ENCODE assay signal across 30 cellular contexts in the genomic region with DNA sequence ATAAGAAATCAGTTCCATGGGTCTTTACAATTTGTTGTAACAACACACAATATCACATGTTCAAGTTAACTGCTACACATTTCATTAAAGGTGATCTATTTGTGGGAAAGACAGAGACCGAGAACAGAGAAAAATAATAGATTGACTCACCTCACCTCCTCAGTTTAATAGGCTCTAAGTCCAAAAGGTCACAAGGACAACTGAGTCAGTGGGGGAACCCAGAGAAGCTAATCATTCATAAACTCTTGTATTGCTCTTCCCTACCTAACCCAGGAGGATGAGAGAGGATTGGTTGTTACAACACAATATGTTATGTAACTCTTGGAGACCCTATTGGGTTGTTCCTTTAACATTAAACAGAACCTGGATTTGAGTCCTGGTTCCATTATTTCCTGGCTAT.
"Had no signal": no experiment of that assay in that cellular context is flagged by ENCODE, and none has a peak within 500 bp of the region (broad histone marks: within the 10 kb centered on the region; RNA-seq: fewer than 3 reads in every experiment).

No MANE protein-coding gene starts in this region.

- H3K4me3 ChIP-seq: adrenal gland, breast epithelium, MG63, SJSA1 had no signal

- H3K27ac ChIP-seq: adrenal gland, breast epithelium, SJSA1 had no signal

- DNase-seq: activated CD4-positive, alpha-beta T cell treated with anti-CD3 and anti-CD28 coated beads for 48 hours; activated CD4-positive, alpha-beta T cell treated with anti-CD3 and anti-CD28 coated beads, Interleukin-2, amount 50 U/mL, for 4 hours; activated CD4-positive, CD25-positive, alpha-beta regulatory T cell treated with anti-CD3 and anti-CD28 coated beads, Interleukin-2, amount 50 U/mL, for 72 hours; activated CD8-positive, alpha-beta memory T cell treated with anti-CD3 and anti-CD28 coated beads for 24 hours; activated gamma-delta T cell; activated naive CD4-positive, alpha-beta T cell treated with anti-CD3 and anti-CD28 coated beads for 36 hours; activated T-cell treated with anti-CD3 and anti-CD28 coated beads, Interleukin-2, amount 50 U/mL, for 4 hours; adrenal gland; anterior cingulate cortex; caudate nucleus; KG1; MG63; MV-4-11; NCI-H1105; NCI-H1436; NCI-H1694 treated with DMSO at 0.1 percent for 48 hours; NCI-H2081; NCI-H510A treated with DMSO at 0.1 percent for 48 hours; NCI-H69; NK-92 treated with Interleukin-12 subunit alpha and Interleukin-12 subunit beta, amount 100 ng/mL, for 24 hours; OCI-M1; SHP77; T-helper 9 cell had no signal

- H3K27me3 ChIP-seq: breast epithelium, MG63 had no signal

- ATAC-seq: activated T-cell treated with anti-CD3 and anti-CD28 coated beads, Interleukin-2, amount 50 U/mL, for 4 hours; Panc1; SK-N-SH treated with all-trans-retinoic acid at 6 μM for 48 hours; WTC11 had no signal

- H3K4me3 Mint-ChIP-seq: activated naive CD4-positive, alpha-beta T cell treated with anti-CD3 and anti-CD28 coated beads for 36 hours; activated naive CD8-positive, alpha-beta T cell; activated T-cell treated with anti-CD3 and anti-CD28 coated beads, Interleukin-2, amount 50 U/mL, for 4 hours; T-helper 1 cell treated with Interleukin-12 subunit alpha and Interleukin-12 subunit beta and Interleukin-4 antibody, amounts not matched to agents 30 μg/mL and 1 μg/mL, for 36 hours; WTC11 had no signal

- H3K36me3 ChIP-seq: adrenal gland, breast epithelium, MG63, SJSA1 had no signal

- H3K36me3 Mint-ChIP-seq: activated naive CD8-positive, alpha-beta T cell; WTC11 had no signal

- H3K27ac Mint-ChIP-seq: activated naive CD4-positive, alpha-beta T cell treated with anti-CD3 and anti-CD28 coated beads for 36 hours; activated naive CD8-positive, alpha-beta T cell; T-helper 1 cell treated with Interleukin-12 subunit alpha and Interleukin-12 subunit beta and Interleukin-4 antibody, amounts not matched to agents 30 μg/mL and 1 μg/mL, for 36 hours; WTC11 had no signal

- H3K4me1 ChIP-seq: adrenal gland, breast epithelium, SJSA1 had no signal

- H3K9me3 Mint-ChIP-seq: activated naive CD4-positive, alpha-beta T cell treated with anti-CD3 and anti-CD28 coated beads for 36 hours; activated T-cell treated with anti-CD3 and anti-CD28 coated beads, Interleukin-2, amount 50 U/mL, for 4 hours; T-helper 1 cell treated with Interleukin-12 subunit alpha and Interleukin-12 subunit beta and Interleukin-4 antibody, amounts not matched to agents 30 μg/mL and 1 μg/mL, for 36 hours; WTC11 had no signal

- H3K9me3 ChIP-seq: adrenal gland, breast epithelium, MG63, SJSA1 had no signal
